8 cellular contexts compared by ENCODE assay signal in the genomic region with DNA sequence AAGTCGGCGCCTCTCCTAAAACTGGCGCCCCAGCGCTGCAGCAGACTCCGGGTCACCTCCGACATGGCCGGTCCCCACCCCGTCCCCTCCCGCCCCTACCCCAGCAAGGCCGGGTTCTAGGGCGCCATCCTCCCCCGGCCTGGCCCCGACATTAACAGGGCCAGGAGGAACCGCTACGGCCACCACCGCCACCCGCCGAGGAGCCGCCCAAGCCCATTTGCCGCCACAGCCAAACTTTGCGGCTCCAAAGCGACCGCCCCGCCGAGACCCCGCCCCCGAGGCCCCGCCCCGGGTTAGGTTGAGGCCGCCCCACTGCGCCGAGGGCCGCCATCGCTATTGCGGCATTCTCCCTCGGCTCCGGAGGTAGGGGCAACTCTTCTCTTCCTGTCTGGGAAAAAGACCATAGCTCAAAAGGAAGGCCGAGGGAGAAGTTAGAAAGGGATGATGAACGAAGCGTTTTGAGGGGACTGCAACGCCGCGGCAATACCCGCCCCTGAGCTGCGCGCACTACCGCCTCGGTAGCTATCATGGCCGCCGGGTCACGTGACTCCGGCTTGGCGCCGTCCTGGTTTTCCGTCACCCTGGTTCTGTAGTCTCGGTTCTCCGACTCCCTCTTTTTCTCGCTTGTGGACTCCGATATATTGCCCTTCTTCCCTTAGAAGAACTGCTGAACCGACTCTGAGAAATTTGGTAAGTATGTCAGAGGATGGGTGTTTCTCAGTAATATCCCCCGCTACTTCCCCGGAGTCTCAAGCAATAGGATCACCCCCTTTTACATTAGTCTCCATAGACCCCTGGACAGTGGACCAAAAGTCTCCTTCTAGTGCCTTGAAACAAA. TPM values are rescaled to one million over a fixed set of nuclear protein-coding genes. Genes with fewer than 3 reads are reported as not detected.
DNase-seq lines count a peak whose midpoint lies in the region; ATAC-seq, FAIRE-seq and TF ChIP-seq lines count a peak whose summit lies in the region.

A gene with protein sequence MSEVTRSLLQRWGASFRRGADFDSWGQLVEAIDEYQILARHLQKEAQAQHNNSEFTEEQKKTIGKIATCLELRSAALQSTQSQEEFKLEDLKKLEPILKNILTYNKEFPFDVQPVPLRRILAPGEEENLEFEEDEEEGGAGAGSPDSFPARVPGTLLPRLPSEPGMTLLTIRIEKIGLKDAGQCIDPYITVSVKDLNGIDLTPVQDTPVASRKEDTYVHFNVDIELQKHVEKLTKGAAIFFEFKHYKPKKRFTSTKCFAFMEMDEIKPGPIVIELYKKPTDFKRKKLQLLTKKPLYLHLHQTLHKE (minus strand): TSS at position 239 of the 838 bp plus-strand sequence. CDS start 174 bp downstream, at position 65.
TSS of gene BROX (plus strand) at position 312 of the 838 bp plus-strand sequence. CDS start 3,136 bp downstream, outside the sequence.

- no peak for FAIRE-seq in GM12891 (lab: Jason Lieb, UNC)

- H3K4me1 Mint-ChIP-seq in activated naive CD8-positive, alpha-beta T cell treated with anti-CD3 and anti-CD28 coated beads, Interleukin-2, amount 50 U/mL, for 24 hours: peaks cover 44% of the 10 kb centered on the region

- intact Hi-C loops in Right ventricle myocardium superior (cut with DNase I): no loop called here
- intact Hi-C loops in transverse colon (cut with DNase I; ENCODE audit: low total_unique reads): no loop called here

- peak within 1 kb of the TSS; percentile 94 to 99 (median 96) for H3K27ac ChIP-seq in transverse colon

- H3K4me3 ChIP-seq in transverse colon: peak within 1 kb of the TSS; percentile 65 to 90 (median 74)

- no peaks in the 10 kb centered on the region for H3K27me3 Mint-ChIP-seq in activated naive CD8-positive, alpha-beta T cell treated with anti-CD3 and anti-CD28 coated beads, Interleukin-2, amount 50 U/mL, for 24 hours

- peaks cover 0 to 20% (median 2%) of the 10 kb centered on the region in 4 donors for H3K36me3 ChIP-seq in transverse colon

- ATAC-seq in HG02840 (IDR thresholded peaks at IDR 0.05; ENCODE audit: low FRiP score, unreplicated experiment) (peak; percentile 74), Right ventricle myocardium superior (ENCODE audit: poor library complexity) (peak; percentile 97)
- ATAC-seq in activated naive CD8-positive, alpha-beta T cell treated with anti-CD3 and anti-CD28 coated beads, Interleukin-2, amount 50 U/mL, for 24 hours: peak; percentile 78

- no peaks in the 10 kb centered on the region for H3K9me3 Mint-ChIP-seq in activated naive CD8-positive, alpha-beta T cell treated with anti-CD3 and anti-CD28 coated beads, Interleukin-2, amount 50 U/mL, for 24 hours

- DNase-seq in GM12891 (ENCODE audit: insufficient read length, low spot score) (peak; percentile 86), NCI-H1436 (lab: John Stamatoyannopoulos, UW) (peak; percentile 89), SW480 (ENCODE audit: low spot score) (peak; percentile 82), Right ventricle myocardium superior (peak; percentile 97), pons (ENCODE audit: low spot score) (peak; percentile 92), transverse colon (peak; percentile 96)
- DNase-seq in activated naive CD8-positive, alpha-beta T cell treated with anti-CD3 and anti-CD28 coated beads, Interleukin-2, amount 50 U/mL, for 24 hours: peak; percentile 97

- H3K27me3 ChIP-seq in transverse colon: no peaks in the 10 kb centered on the region

- TF ChIP-seq CTCF in transverse colon (IDR thresholded peaks at IDR 0.05): no peak

- TF ChIP-seq POLR2A in GM12891 (IDR thresholded peaks at IDR 0.05; ENCODE audit: low read depth, low read length) (peak; percentile 68), transverse colon (IDR thresholded peaks at IDR 0.05) (peak; percentile 53)

- H3K36me3 Mint-ChIP-seq in activated naive CD8-positive, alpha-beta T cell treated with anti-CD3 and anti-CD28 coated beads, Interleukin-2, amount 50 U/mL, for 24 hours (ENCODE audit: low read depth): peaks cover 27% of the 10 kb centered on the region

- peak within 1 kb of the TSS; percentile 97 for H3K27ac Mint-ChIP-seq in activated naive CD8-positive, alpha-beta T cell treated with anti-CD3 and anti-CD28 coated beads, Interleukin-2, amount 50 U/mL, for 24 hours

- peak within 1 kb of the TSS; percentile 98 for H3K4me3 Mint-ChIP-seq in activated naive CD8-positive, alpha-beta T cell treated with anti-CD3 and anti-CD28 coated beads, Interleukin-2, amount 50 U/mL, for 24 hours

- H3K4me1 ChIP-seq in transverse colon: peaks cover 15 to 35% (median 18%) of the 10 kb centered on the region in 4 donors

- whole genome bisulfite sequencing in transverse colon (ENCODE audit: low coverage in 1 of 2), 2 donors: 0% methylated on average over 31 of the region's 62 CpGs; no CpG with 5 or more reads in 1 of the 2 donors

- TF ChIP-seq EP300 in transverse colon (IDR thresholded peaks at IDR 0.05; ENCODE audit: low read depth): no peak

- H3K9me3 ChIP-seq in transverse colon: no peaks in the 10 kb centered on the region

- in situ Hi-C loops in transverse colon (cut with MboI; ENCODE audit: low pct_ligation_motif_present in 1 of 4, low pct_unique_long_range_greater_than_20kb in 1 of 4, low sequenced_read_pairs in 3 of 4): loop anchor here in 1 of 4 donors (10.0 kb wide), 1 partner anchor 58 kb away; no protein-coding TSS in a partner anchor

TF ChIP-seq in GM12891, 5 proteins besides CTCF, POLR2A, EP300 and RAD21:
- TF ChIP-seq POU2F2 (IDR thresholded peaks at IDR 0.05; ENCODE audit: low read depth, low read length) (0 out of 2 replicates have a peak, but pooled peaks have one; percentile 22), POLR2AphosphoS5 (IDR thresholded peaks at IDR 0.05; ENCODE audit: low read depth, low read length) (peak; percentile 38; the same call in 1 of the 2 replicates), PAX5 (IDR thresholded peaks at IDR 0.05; ENCODE audit: insufficient read depth, low read length, severe bottlenecking) (no peak), TAF1 (IDR thresholded peaks at IDR 0.05; ENCODE audit: low read depth, low read length) (peak; percentile 47; the same call in 1 of the 2 replicates), SPI1 (IDR thresholded peaks at IDR 0.05; ENCODE audit: low read depth, low read length) (no peak)

RNA-seq across cellular contexts. Expression of the first gene that starts in this region (rescaled TPM):
- 17.2 TPM for polyA plus RNA-seq in GM12891 (2012; ENCODE audit: low read depth, missing spikeins)
- 46.9 TPM for total RNA-seq in Right ventricle myocardium superior
- total RNA-seq in transverse colon: 10 to 100 TPM; 25.8 to 41.4 (median 36.4) TPM

RNA-seq across cellular contexts. Expression of gene BROX, which starts in this region (rescaled TPM):
- polyA plus RNA-seq in GM12891 (2012; ENCODE audit: low read depth, missing spikeins): 5.1 TPM
- total RNA-seq in Right ventricle myocardium superior (22.8 TPM), transverse colon (10 to 100 TPM; 20.9 to 53.7 (median 43.3) TPM)

Comparison
In these comparisons a context has a peak if more than half of its experiments do, and no peak if none do; other contexts are left out.
1. Peak in every context shown above with its lines: DNase-seq, ATAC-seq, H3K4me3 ChIP-seq and H3K27ac ChIP-seq.